In genomic region chr12:42023733-42024494, GRCh38 we compare ENCODE assay signal across 8 cellular contexts.
DNase-seq lines count a peak whose midpoint lies in the region; ATAC-seq and TF ChIP-seq lines count a peak whose summit lies in the region.

No MANE protein-coding gene starts in this region.

- no peaks in the 10 kb centered on the region for H3K27me3 ChIP-seq in PC-9 (ENCODE audit: insufficient read depth, low read depth)
- H3K27me3 ChIP-seq in neuronal stem cell (ENCODE audit: control insufficient read depth in 3 of 3, insufficient read depth in 3 of 3, low read depth in 1 of 3, low read length in 3 of 3) = peaks cover 0 to 3% (median 0%) of the 10 kb centered on the region in 3 experiments
- no peaks in the 10 kb centered on the region for H3K27me3 ChIP-seq in stomach

- peak; percentile 68 for ATAC-seq in GM19468 (IDR thresholded peaks at IDR 0.05; ENCODE audit: extremely low read depth, unreplicated experiment)
- peak; percentile 69 for ATAC-seq in activated T-helper 17 cell treated with anti-CD3 and anti-CD28 coated beads, Interleukin-2, amount 50 U/mL, for 72 hours (replicated peaks)

- H3K9ac ChIP-seq in neuronal stem cell (ENCODE audit: low read depth, low read length, poor library complexity) = no peak overlapping the region

- DNase-seq in COR-L47 (lab: John Stamatoyannopoulos, UW) = peak; percentile 63
- peak; percentile 79 for DNase-seq in HK-2 (ENCODE audit: unreplicated experiment)
- peak; percentile 37 to 64 for DNase-seq in PC-9
- DNase-seq in foreskin fibroblast = peak; percentile 36 to 84
- peak; percentile 74 for DNase-seq in neuronal stem cell (ENCODE audit: low spot score)
- peak; percentile 73 for DNase-seq in stomach

- no peak overlapping the region for H4K91ac ChIP-seq in neuronal stem cell (ENCODE audit: low read depth, low read length, poor library complexity)

- no peak overlapping the region; the same call in 1 of the 2 replicates for H2AFZ ChIP-seq in PC-9
- H2AFZ ChIP-seq in neuronal stem cell (ENCODE audit: low read length) = peak overlapping the region; percentile 70

- H3K27ac ChIP-seq in PC-9 = no peak overlapping the region
- H3K27ac ChIP-seq in neuronal stem cell (replicated peaks; ENCODE audit: low read length) = no peak overlapping the region
- no peak overlapping the region for H3K27ac ChIP-seq in stomach

- H2BK15ac ChIP-seq in neuronal stem cell (ENCODE audit: low read length) = no peak overlapping the region

- H3K27me3 Mint-ChIP-seq in activated T-helper 17 cell treated with anti-CD3 and anti-CD28 coated beads, Interleukin-2, amount 50 U/mL, for 72 hours = peaks cover 18% of the 10 kb centered on the region

- H3K4ac ChIP-seq in neuronal stem cell (ENCODE audit: low read length) = no peak overlapping the region

- H2BK5ac ChIP-seq in neuronal stem cell (ENCODE audit: low read length) = no peak overlapping the region

- no peak overlapping the region for H3K4me3 ChIP-seq in PC-9
- H3K4me3 ChIP-seq in foreskin fibroblast (ENCODE audit: low read depth in 1 of 2, low read length in 2 of 2) = peak overlapping the region; percentile 36 to 55
- H3K4me3 ChIP-seq in neuronal stem cell (ENCODE audit: low read length in 2 of 2) = no peak overlapping the region
- H3K4me3 ChIP-seq in stomach = peak overlapping the region; percentile 37 to 43 (median 39)

- H3K23ac ChIP-seq in neuronal stem cell (ENCODE audit: low read depth, low read length, poor library complexity) = no peak overlapping the region

- no peaks in the 10 kb centered on the region for H3F3A ChIP-seq in PC-9 (ENCODE audit: insufficient read depth, low read depth)

- WGBS in neuronal stem cell (ENCODE audit: extremely low coverage in 2 of 2, insufficient read length in 2 of 2, insufficient replicate concordance in 1 of 2), 2 donors = no CpG with 5 or more reads among the region's 25 CpGs
- 7 to 12% (median 11%) methylated on average over 25 of the region's 25 CpGs for WGBS in stomach, 5 donors

- H2BK120ac ChIP-seq in neuronal stem cell (ENCODE audit: low read depth, low read length) = no peak overlapping the region

- POLR2A ChIA-PET in PC-9 (lab: Charles Lee; ENCODE audit: unreplicated experiment) = no interaction called here

- H3K9me3 ChIP-seq in PC-9 (ENCODE audit: insufficient read depth, low read depth) (no peaks in the 10 kb centered on the region), neuronal stem cell (replicated peaks in 1 of 2; ENCODE audit: control insufficient read depth in 2 of 2, insufficient read depth in 1 of 2, low read depth in 1 of 2, low read length in 2 of 2) (no peaks in the 10 kb centered on the region), stomach (no peaks in the 10 kb centered on the region)

- intact Hi-C loops in PC-9 (cut with micrococcal nuclease; ENCODE audit: unreplicated experiment) = loop anchor here (1.0 to 10.0 kb wide), 3 partner anchors 747 to 1079 kb away; no protein-coding TSS in a partner anchor
- intact Hi-C loops in stomach (cut with DNase I; ENCODE audit: low total_unique reads) = loop anchor here (5.0 kb wide), 2 partner anchors 337 to 747 kb away; no protein-coding TSS in a partner anchor

- H2BK12ac ChIP-seq in neuronal stem cell (ENCODE audit: low read length) = no peak overlapping the region

- H3K4me3 Mint-ChIP-seq in activated T-helper 17 cell treated with anti-CD3 and anti-CD28 coated beads, Interleukin-2, amount 50 U/mL, for 72 hours = peak overlapping the region; percentile 59

- H3K36me3 ChIP-seq in PC-9 (ENCODE audit: low read depth) = no peaks in the 10 kb centered on the region
- no peaks in the 10 kb centered on the region for H3K36me3 ChIP-seq in neuronal stem cell (replicated peaks in 1 of 2; ENCODE audit: control insufficient read depth in 2 of 2, insufficient read depth in 2 of 2, low read length in 2 of 2)
- no peaks in the 10 kb centered on the region for H3K36me3 ChIP-seq in stomach

- H3K79me1 ChIP-seq in neuronal stem cell (ENCODE audit: low read depth, low read length) = no peaks in the 10 kb centered on the region

- no peaks in the 10 kb centered on the region for H3K9me2 ChIP-seq in PC-9 (ENCODE audit: insufficient read depth)

- H2AK5ac ChIP-seq in neuronal stem cell (ENCODE audit: low read depth, low read length) = no peak overlapping the region

- H3K14ac ChIP-seq in neuronal stem cell (ENCODE audit: low read length) = no peak overlapping the region

- no TSS peak for BruUV-seq in PC-9 (replicated peaks; lab: Mats Ljungman, UMichigan)

- H3K79me2 ChIP-seq in PC-9 (ENCODE audit: low read depth) = no peaks in the 10 kb centered on the region

- no peaks in the 10 kb centered on the region for H3K36me3 Mint-ChIP-seq in activated T-helper 17 cell treated with anti-CD3 and anti-CD28 coated beads, Interleukin-2, amount 50 U/mL, for 72 hours (ENCODE audit: low read depth)

- CTCF ChIA-PET in PC-9 (lab: Charles Lee) = interaction anchor here (0.8 to 1.3 kb wide), 4 partner anchors 68 to 760 kb away, joined by 3 to 5 read pairs (median 4); no protein-coding TSS in a partner anchor

- H3K18ac ChIP-seq in neuronal stem cell (ENCODE audit: low read length) = no peak overlapping the region

- no peak overlapping the region for H3K27ac Mint-ChIP-seq in activated T-helper 17 cell treated with anti-CD3 and anti-CD28 coated beads, Interleukin-2, amount 50 U/mL, for 72 hours

- peak; percentile 87 for TF ChIP-seq CTCF in PC-9 (conservative IDR thresholded peaks at IDR 0.05)
- TF ChIP-seq CTCF in foreskin fibroblast (IDR thresholded peaks at IDR 0.05; ENCODE audit: low read depth, low read length) = peak; percentile 97
- peak in 5 of 7 experiments; percentile 75 to 94 (median 85) for TF ChIP-seq CTCF in stomach (IDR thresholded peaks at IDR 0.05)

- TF ChIP-seq EP300 in stomach (IDR thresholded peaks at IDR 0.05) = no peak

- no peak overlapping the region for H4K8ac ChIP-seq in neuronal stem cell (ENCODE audit: low read depth, low read length)

- no peaks in the 10 kb centered on the region for H4K20me1 ChIP-seq in PC-9 (ENCODE audit: insufficient read depth)

- H3K9me3 Mint-ChIP-seq in activated T-helper 17 cell treated with anti-CD3 and anti-CD28 coated beads, Interleukin-2, amount 50 U/mL, for 72 hours = no peaks in the 10 kb centered on the region

- H3K4me2 ChIP-seq in PC-9 = peak overlapping the region; percentile 46
- no peak overlapping the region for H3K4me2 ChIP-seq in neuronal stem cell (ENCODE audit: insufficient read depth, low read length, poor library complexity, severe bottlenecking)

- H3K4me1 ChIP-seq in PC-9 (replicated peaks; ENCODE audit: insufficient read depth) (no peaks in the 10 kb centered on the region), neuronal stem cell (ENCODE audit: control insufficient read depth in 2 of 2, insufficient read depth in 1 of 2, low read depth in 1 of 2, low read length in 2 of 2) (peaks cover 0 to 4% of the 10 kb centered on the region in 2 donors), stomach (peaks cover 0 to 9% (median 3%) of the 10 kb centered on the region in 4 donors)

- TF ChIP-seq POLR2A in stomach (IDR thresholded peaks at IDR 0.05) = no peak

- peaks cover 7% of the 10 kb centered on the region for H3K4me1 Mint-ChIP-seq in activated T-helper 17 cell treated with anti-CD3 and anti-CD28 coated beads, Interleukin-2, amount 50 U/mL, for 72 hours

Comparison
In these comparisons a context has a peak if more than half of its experiments do, and no peak if none do; other contexts are left out.
1. H3K4me3 ChIP-seq: peak in foreskin fibroblast (2 of 2) and stomach (4 of 4); none in PC-9 (single experiment) and neuronal stem cell (0 of 2).
2. Peak in every context shown above with its lines, with median percentiles within 50 percentile points of each other: DNase-seq and CTCF ChIP-seq.